1 cellular context compared by ENCODE assay signal in genomic region chr22:45995405-45996101, GRCh38.
A peak's percentile ranks its signal among the peaks of the same experiment; 100 is the strongest.
TF ChIP-seq lines count a peak whose summit lies in the region.

No MANE protein-coding gene starts in this region.

TF ChIP-seq in HepG2, 621 proteins besides CTCF, POLR2A, EP300 and RAD21:
- TF ChIP-seq ZFP91 (CRISPR knock-in tag; IDR thresholded peaks at IDR 0.05; ENCODE audit: borderline replicate concordance) (no peak), BRD4 (CRISPR knock-in tag; IDR thresholded peaks at IDR 0.05) (0 out of 2 replicates have a peak, but pooled peaks have one; percentile 14)
TF ChIP-seq in HepG2: peak in this region for 1.
